Comparison of ENCODE assay signal across 1 cellular context in the genomic region with DNA sequence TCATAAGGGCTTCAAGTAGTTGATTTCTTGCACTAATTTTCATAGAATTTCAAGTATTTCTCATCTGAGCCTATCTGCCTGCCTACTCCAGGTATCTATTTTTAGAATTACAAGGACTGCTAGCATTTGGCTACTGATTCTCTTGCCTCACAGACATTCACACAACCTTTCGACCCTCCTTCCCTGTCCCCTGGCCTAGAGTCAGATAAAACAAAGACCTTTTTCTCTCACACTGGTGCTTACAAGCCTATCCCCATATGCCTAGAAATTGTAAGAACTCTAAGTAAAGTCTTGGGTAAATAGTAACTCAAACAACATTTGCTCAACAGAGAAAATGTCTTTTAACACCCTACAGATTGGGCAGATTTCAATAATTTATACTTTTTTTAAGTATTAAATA.
TF ChIP-seq lines count a peak whose summit lies in the region.

No MANE protein-coding gene starts in this region.

TF ChIP-seq in IMR-90, 13 proteins besides CTCF, POLR2A, EP300 and RAD21 (continued from another document):
- no peak for TF ChIP-seq MAZ (IDR thresholded peaks at IDR 0.05; ENCODE audit: borderline replicate concordance, low read depth, low read length)
- no peak for TF ChIP-seq RFX5 (IDR thresholded peaks at IDR 0.05; ENCODE audit: low read depth, low read length)
- TF ChIP-seq NFE2L2 (IDR thresholded peaks at IDR 0.05; ENCODE audit: low read depth, low read length) = no peak
- no peak for TF ChIP-seq CEBPB (IDR thresholded peaks at IDR 0.05; ENCODE audit: low read depth, low read length)
- no peak for TF ChIP-seq FOS (IDR thresholded peaks at IDR 0.05; ENCODE audit: low read depth, low read length)
- TF ChIP-seq BHLHE40 (IDR thresholded peaks at IDR 0.05; ENCODE audit: low read depth, low read length) = no peak
- TF ChIP-seq MXI1 (IDR thresholded peaks at IDR 0.05; ENCODE audit: borderline replicate concordance, low read depth, low read length) = no peak
- no peak for TF ChIP-seq CHD1 (IDR thresholded peaks at IDR 0.05; ENCODE audit: low read depth, low read length)
- TF ChIP-seq, protein P1, sequence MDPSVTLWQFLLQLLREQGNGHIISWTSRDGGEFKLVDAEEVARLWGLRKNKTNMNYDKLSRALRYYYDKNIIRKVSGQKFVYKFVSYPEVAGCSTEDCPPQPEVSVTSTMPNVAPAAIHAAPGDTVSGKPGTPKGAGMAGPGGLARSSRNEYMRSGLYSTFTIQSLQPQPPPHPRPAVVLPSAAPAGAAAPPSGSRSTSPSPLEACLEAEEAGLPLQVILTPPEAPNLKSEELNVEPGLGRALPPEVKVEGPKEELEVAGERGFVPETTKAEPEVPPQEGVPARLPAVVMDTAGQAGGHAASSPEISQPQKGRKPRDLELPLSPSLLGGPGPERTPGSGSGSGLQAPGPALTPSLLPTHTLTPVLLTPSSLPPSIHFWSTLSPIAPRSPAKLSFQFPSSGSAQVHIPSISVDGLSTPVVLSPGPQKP (IDR thresholded peaks at IDR 0.05; ENCODE audit: borderline replicate concordance, low read depth, low read length) = no peak
- no peak for TF ChIP-seq RCOR1 (IDR thresholded peaks at IDR 0.05; ENCODE audit: insufficient replicate concordance, low read length)
- TF ChIP-seq MAFK (IDR thresholded peaks at IDR 0.05; ENCODE audit: low read depth, low read length) = no peak
- TF ChIP-seq SMC3 (IDR thresholded peaks at IDR 0.05; ENCODE audit: low read depth, low read length) = no peak
